In genomic region chr6:134373282-134373922, GRCh38 we compare ENCODE assay signal across 8 cellular contexts. TPM values are rescaled to one million over a fixed set of nuclear protein-coding genes. Genes with fewer than 3 reads are reported as not detected.
DNase-seq lines count a peak whose midpoint lies in the region; ATAC-seq and TF ChIP-seq lines count a peak whose summit lies in the region.

No MANE protein-coding gene starts in this region.

- WGBS in adrenal gland, 4 donors: 25 to 30% (median 29%) methylated on average over 5 of the region's 5 CpGs

- H3K27ac ChIP-seq in adrenal gland (peak overlapping the region; percentile 65 to 75 (median 75)), upper lobe of right lung (peak overlapping the region; percentile 81)

- peaks cover 10 to 16% of the 10 kb centered on the region in 2 donors for H3K4me1 ChIP-seq in adrenal gland (replicated peaks in 1 of 2)
- peaks cover 4% of the 10 kb centered on the region for H3K4me1 ChIP-seq in upper lobe of right lung

- ATAC-seq in GM21447 (IDR thresholded peaks at IDR 0.05; ENCODE audit: unreplicated experiment) (peak; percentile 92), upper lobe of right lung (peak; percentile 87)

- no peak for TF ChIP-seq POLR2A in adrenal gland (IDR thresholded peaks at IDR 0.05)

- DNase-seq in GM04503 (ENCODE audit: low read depth) (peak; percentile 33), HT1080 (ENCODE audit: low read depth) (peak; percentile 76), adrenal gland (peak; percentile 30 to 79 (median 68)), kidney tubule cell (ENCODE audit: low spot score) (peak; percentile 65), upper lobe of right lung (no peak), NCI-H1417 treated with DMSO at 0.1 percent for 48 hours (lab: John Stamatoyannopoulos, UW) (no peak), NCI-H524 (lab: John Stamatoyannopoulos, UW) (no peak)

- H3K4me3 ChIP-seq in adrenal gland (no peak overlapping the region), upper lobe of right lung (peak overlapping the region; percentile 23)

- H3K27me3 ChIP-seq in adrenal gland: no peaks in the 10 kb centered on the region
- no peaks in the 10 kb centered on the region for H3K27me3 ChIP-seq in upper lobe of right lung

- TF ChIP-seq CTCF in adrenal gland (IDR thresholded peaks at IDR 0.05) (no peak), upper lobe of right lung (IDR thresholded peaks at IDR 0.05) (no peak)

- H3K36me3 ChIP-seq in adrenal gland (replicated peaks in 1 of 2) (no peaks in the 10 kb centered on the region), upper lobe of right lung (no peaks in the 10 kb centered on the region)

- no peaks in the 10 kb centered on the region for H3K9me3 ChIP-seq in adrenal gland (replicated peaks in 1 of 3)
- H3K9me3 ChIP-seq in upper lobe of right lung: no peaks in the 10 kb centered on the region

- intact Hi-C loops in adrenal gland (cut with DNase I) (no loop called here), upper lobe of right lung (cut with DNase I) (no loop called here)

RNA-seq across cellular contexts. Expression of gene SGK1, which starts 55.5 kb away (rescaled TPM):
- total RNA-seq in HT1080 (2014; rRNA removed; shearing (Covaris generic)): 128 and 169 TPM in 2 replicates
- 88.8 and 90.7 TPM in 2 replicates for polyA plus RNA-seq in HT1080 (2015; cell fraction: cytosol; rRNA removed)
- 384 and 418 TPM in 2 replicates for polyA plus RNA-seq in HT1080 (2015; cell fraction: nucleus; rRNA removed)
- total RNA-seq in adrenal gland (100 to 1,000 TPM; 123 to 685 (median 238) TPM), upper lobe of right lung (204 TPM)
- 100 to 1,000 TPM; 104 to 162 (median 136) TPM for polyA plus RNA-seq in adrenal gland

Comparison
In these comparisons a context has a peak if more than half of its experiments do, and no peak if none do; other contexts are left out.
1. DNase-seq: peak in GM04503 (single experiment), HT1080 (single experiment), adrenal gland (7 of 7) and kidney tubule cell (single experiment); none in upper lobe of right lung (single experiment), NCI-H1417 treated with DMSO at 0.1 percent for 48 hours (single experiment) and NCI-H524 (0 of 2).